Comparison of ENCODE assay signal across 16 cellular contexts in the genomic region with DNA sequence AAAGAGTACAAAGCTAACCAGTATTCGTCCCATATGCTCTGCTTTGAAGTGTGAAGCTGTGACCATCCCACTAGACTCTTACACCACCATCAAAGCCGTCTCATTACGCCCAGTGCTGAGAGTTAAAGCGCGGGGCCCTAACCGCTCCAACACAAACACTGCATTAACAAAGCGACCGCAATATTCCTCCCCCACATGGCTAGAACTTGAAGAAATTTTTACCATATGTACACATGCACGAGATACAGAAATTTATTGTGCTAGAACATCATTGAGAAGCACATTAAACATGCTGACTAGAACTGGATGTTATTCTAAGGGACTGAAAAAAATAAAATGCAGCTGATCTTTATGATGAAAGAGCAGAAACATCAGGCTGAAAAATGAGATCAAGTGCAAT.
"Had no signal": no experiment of that assay in that cellular context is flagged by ENCODE, and none has a peak within 500 bp of the region (broad histone marks: within the 10 kb centered on the region; RNA-seq: fewer than 3 reads in every experiment).

No MANE protein-coding gene starts in this region.

- H3K27ac ChIP-seq: cardiac muscle cell, foreskin keratinocyte, heart left ventricle, neutrophil had no signal

- DNase-seq: activated CD4-positive, alpha-beta T cell treated with anti-CD3 and anti-CD28 coated beads, Interleukin-2, amount 50 U/mL, for 1 hour; activated naive CD4-positive, alpha-beta T cell treated with anti-CD3 and anti-CD28 coated beads, Interleukin-2, amount 10 ng/mL, durations not matched to agents 7 days and 5 days; activated T-cell treated with anti-CD3 and anti-CD28 coated beads for 4 hours; erythroblast; foreskin keratinocyte; heart left ventricle; mucosa of descending colon; naive thymus-derived CD4-positive, alpha-beta T cell; stimulated activated CD4-positive, alpha-beta T cell treated with anti-CD3 and anti-CD28 coated beads, Interleukin-4, amount 100 ng/mL, for 1 hour; stimulated activated naive CD4-positive, alpha-beta T cell; trophoblast cell had no signal

- H3K36me3 ChIP-seq: cardiac muscle cell, heart left ventricle, neutrophil had no signal

- H3K4me1 ChIP-seq: foreskin keratinocyte, heart left ventricle had no signal

- ATAC-seq: activated CD4-positive, CD25-positive, alpha-beta regulatory T cell treated with anti-CD3 and anti-CD28 coated beads, Interleukin-2, amount 50 U/mL, for 24 hours; foreskin keratinocyte; heart left ventricle; left lobe of liver; mucosa of descending colon; naive thymus-derived CD4-positive, alpha-beta T cell had no signal

- H3K27me3 ChIP-seq: cardiac muscle cell, foreskin keratinocyte, heart left ventricle, neutrophil had no signal

- FAIRE-seq: islet of Langerhans had no signal

- H3K4me3 ChIP-seq: cardiac muscle cell, heart left ventricle, mucosa of descending colon had no signal

- H3K9me3 ChIP-seq: heart left ventricle, mucosa of descending colon, neutrophil had no signal
